Comparison of ENCODE assay signal across 25 cellular contexts in the genomic region with DNA sequence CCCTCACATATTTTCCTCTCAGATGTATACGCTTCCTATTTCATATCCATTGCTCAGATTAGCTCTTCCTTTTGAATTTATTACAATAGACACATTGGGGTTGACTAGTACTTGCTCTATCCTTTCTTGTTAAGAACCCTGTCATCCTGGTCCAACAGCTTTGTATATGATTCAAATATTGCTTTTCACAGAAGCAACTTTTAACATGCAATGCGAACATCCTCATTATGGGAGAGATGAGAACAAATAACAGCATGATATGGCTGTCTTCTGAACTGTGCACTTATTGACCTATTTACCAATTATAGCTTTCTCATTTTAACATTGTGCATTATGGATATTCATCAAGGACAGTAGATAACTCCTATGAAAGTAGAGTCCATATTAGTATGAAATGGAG.
"Had no signal": no experiment of that assay in that cellular context is flagged by ENCODE, and none has a peak within 500 bp of the region (broad histone marks: within the 10 kb centered on the region; RNA-seq: fewer than 3 reads in every experiment).

No MANE protein-coding gene starts in this region.

- ATAC-seq: effector memory CD8-positive, alpha-beta T cell; heart right ventricle; left cardiac atrium; left lung; mucosa of descending colon; natural killer cell treated with Interleukin-12 subunit alpha and Interleukin-12 subunit beta and Interleukin-15 and Interleukin-18, amount 100 ng/mL, for 72 hours; pancreas; right lobe of liver; stimulated activated naive B cell treated with anti-CD40 and anti-IgM and Interleukin-4, amounts not matched to agents 10 μg/mL and 1 μg/mL and 100 μg/mL, for 72 hours had no signal

- H3K4me3 ChIP-seq: esophagus squamous epithelium, heart right ventricle, left lung, mucosa of descending colon, pancreas, right lobe of liver, stomach, thyroid gland had no signal

- FAIRE-seq: endometrium, islet of Langerhans, pancreas, small intestine had no signal

- DNase-seq: cortex of kidney; effector memory CD8-positive, alpha-beta T cell; erythroblast; esophagus squamous epithelium; foreskin melanocyte; glutamatergic neuron; heart right ventricle; hippocampal formation; left cardiac atrium; left lung; mesenchymal stem cell; mucosa of descending colon; naive B cell; pancreas; right lobe of liver; small intestine; stimulated activated CD4-positive, alpha-beta T cell treated with anti-CD3 and anti-CD28 coated beads, Interleukin-15, amount 100 ng/mL, for 24 hours; stimulated activated CD4-positive, alpha-beta T cell treated with anti-CD3 and anti-CD28 coated beads, Interleukin-2, amount 100 ng/mL, for 48 hours; stimulated activated naive B cell treated with anti-CD40 and anti-IgM and Interleukin-4, amounts not matched to agents 10 μg/mL and 1 μg/mL and 100 μg/mL, for 72 hours; stomach; thyroid gland had no signal

- H3K4me1 ChIP-seq: esophagus squamous epithelium, heart right ventricle, left lung, pancreas, right lobe of liver, stomach, thyroid gland had no signal

- H3K27me3 ChIP-seq: esophagus squamous epithelium, heart right ventricle, left lung, neutrophil, pancreas, right lobe of liver, stomach, thyroid gland had no signal

- H3K36me3 ChIP-seq: esophagus squamous epithelium, heart right ventricle, left lung, neutrophil, pancreas, right lobe of liver, stomach, thyroid gland had no signal

- H3K9me3 ChIP-seq: esophagus squamous epithelium, heart right ventricle, left lung, mucosa of descending colon, neutrophil, pancreas, right lobe of liver, stomach, thyroid gland had no signal

- H3K27ac ChIP-seq: esophagus squamous epithelium, heart right ventricle, left lung, neutrophil, pancreas, right lobe of liver, stomach, thyroid gland had no signal
